ENCODE assay signal across 19 cellular contexts in the genomic region with DNA sequence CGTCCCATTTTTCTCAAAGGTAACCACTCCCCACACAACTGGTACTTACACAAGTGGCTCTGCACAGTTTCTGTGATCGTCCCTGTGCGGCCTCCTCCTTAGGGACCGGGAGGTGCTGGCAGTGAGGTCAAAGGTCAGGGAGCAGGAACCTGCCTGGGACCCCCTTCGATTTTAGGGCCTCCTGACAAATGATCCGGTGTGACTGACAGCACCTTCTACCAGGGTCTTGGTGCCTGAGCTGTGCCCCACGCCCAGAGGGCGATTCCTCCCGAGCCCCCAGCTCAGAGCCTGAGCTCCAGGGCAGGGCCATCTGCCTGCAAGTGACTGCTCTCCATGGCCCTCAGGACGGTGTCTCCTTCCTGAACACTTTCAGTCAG. TPM values are rescaled to one million over a fixed set of nuclear protein-coding genes. Genes with fewer than 3 reads are reported as not detected.
"Had no signal": no experiment of that assay in that cellular context is flagged by ENCODE, and none has a peak within 500 bp of the region (broad histone marks: within the 10 kb centered on the region; RNA-seq: fewer than 3 reads in every experiment).

No MANE protein-coding gene starts in this region.

- H3K27me3 Mint-ChIP-seq: activated CD4-positive, alpha-beta T cell treated with anti-CD3 and anti-CD28 coated beads for 36 hours; naive thymus-derived CD4-positive, alpha-beta T cell had no signal

- H3K9ac ChIP-seq: parathyroid adenoma had no signal

- H3K9me3 ChIP-seq: ascending aorta, breast epithelium, esophagus muscularis mucosa, neutrophil, sigmoid colon, stomach, upper lobe of left lung had no signal

- H3K9me3 Mint-ChIP-seq: naive thymus-derived CD4-positive, alpha-beta T cell; stimulated activated effector memory CD8-positive, alpha-beta T cell treated with anti-CD3 and anti-CD28 coated beads, Interleukin-12 subunit alpha, Interleukin-12 subunit beta, amount 100 ng/mL, for 72 hours had no signal

- H3K4me3 Mint-ChIP-seq: activated CD4-positive, alpha-beta T cell treated with anti-CD3 and anti-CD28 coated beads for 36 hours; naive thymus-derived CD4-positive, alpha-beta T cell; stimulated activated effector memory CD8-positive, alpha-beta T cell treated with anti-CD3 and anti-CD28 coated beads, Interleukin-12 subunit alpha, Interleukin-12 subunit beta, amount 100 ng/mL, for 72 hours had no signal

- ATAC-seq: activated CD4-positive, alpha-beta T cell treated with anti-CD3 and anti-CD28 coated beads for 36 hours; naive thymus-derived CD4-positive, alpha-beta T cell; stimulated activated effector memory CD8-positive, alpha-beta T cell treated with anti-CD3 and anti-CD28 coated beads, Interleukin-12 subunit alpha, Interleukin-12 subunit beta, amount 100 ng/mL, for 72 hours had no signal

- H3K36me3 Mint-ChIP-seq: naive thymus-derived CD4-positive, alpha-beta T cell had no signal

- H2AFZ ChIP-seq: parathyroid adenoma had no signal

- H3K4me3 ChIP-seq: ascending aorta, breast epithelium, esophagus muscularis mucosa, sigmoid colon, stomach, upper lobe of left lung had no signal

- H3K4me1 ChIP-seq: ascending aorta, breast epithelium, parathyroid adenoma had no signal

- H3K27ac ChIP-seq: ascending aorta, esophagus muscularis mucosa, neutrophil, parathyroid adenoma, sigmoid colon, stomach, upper lobe of left lung, WERI-Rb-1 had no signal

- H3K36me3 ChIP-seq: breast epithelium had no signal

- DNase-seq: activated CD4-positive, alpha-beta T cell treated with anti-CD3 and anti-CD28 coated beads for 36 hours; activated CD4-positive, alpha-beta T cell treated with anti-CD3 and anti-CD28 coated beads, Interleukin-2, amount 50 U/mL, for 48 hours; activated naive CD4-positive, alpha-beta T cell; cerebellar nuclear complex; effector CD4-positive, alpha-beta T cell; mesendoderm; naive thymus-derived CD4-positive, alpha-beta T cell; sigmoid colon; stimulated activated CD4-positive, alpha-beta T cell treated with anti-CD3 and anti-CD28 coated beads, Interleukin-4, amount 100 ng/mL, for 24 hours; stomach; T-helper 2 cell; WERI-Rb-1 had no signal

- H3K27me3 ChIP-seq: ascending aorta, breast epithelium, esophagus muscularis mucosa, neutrophil, sigmoid colon, stomach, upper lobe of left lung had no signal

- H3K27ac Mint-ChIP-seq: activated CD4-positive, alpha-beta T cell treated with anti-CD3 and anti-CD28 coated beads for 36 hours; stimulated activated effector memory CD8-positive, alpha-beta T cell treated with anti-CD3 and anti-CD28 coated beads, Interleukin-12 subunit alpha, Interleukin-12 subunit beta, amount 100 ng/mL, for 72 hours had no signal

RNA-seq across cellular contexts. Expression of gene TMEM240, which starts 11.8 kb away (rescaled TPM):
- total RNA-seq: ascending aorta had no signal
